In the genomic region with DNA sequence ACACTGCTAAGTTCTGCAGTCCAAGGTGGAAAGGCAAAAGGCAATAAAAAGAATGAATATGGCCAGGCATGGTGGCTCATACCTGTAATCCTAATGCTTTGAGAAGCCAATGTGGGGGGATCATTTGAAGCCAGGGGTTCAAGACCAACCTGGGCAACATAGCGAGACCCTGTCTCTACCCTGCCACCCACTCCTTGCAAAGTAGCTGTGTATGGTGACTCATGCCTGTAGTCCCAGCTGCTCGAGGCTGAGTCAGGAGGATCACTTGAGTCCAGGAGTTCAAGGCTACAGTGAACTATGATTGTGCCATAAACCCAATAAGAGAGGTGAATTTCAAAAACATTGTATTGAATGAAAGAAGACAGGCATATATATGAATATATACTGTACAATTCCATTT, we compare ENCODE assay signal across 11 cellular contexts. TPM values are rescaled to one million over a fixed set of nuclear protein-coding genes. Genes with fewer than 3 reads are reported as not detected.
A peak's percentile ranks its signal among the peaks of the same experiment; 100 is the strongest.
DNase-seq lines count a peak whose midpoint lies in the region; ATAC-seq, FAIRE-seq and TF ChIP-seq lines count a peak whose summit lies in the region.
"Had no signal": no experiment of that assay in that cellular context is flagged by ENCODE, and none has a peak within 500 bp of the region (broad histone marks: within the 10 kb centered on the region; RNA-seq: fewer than 3 reads in every experiment).

No MANE protein-coding gene starts in this region.

- H3K9ac ChIP-seq in K562 (ENCODE audit: insufficient read depth in 1 of 2, low read depth in 2 of 2, low read length in 2 of 2) = peak overlapping the region; percentile 19 to 22; a peak in 1 of 4 replicates
- H3K9ac ChIP-seq in mucosa of rectum (ENCODE audit: low read depth in 1 of 2, low read length in 2 of 2) = peak overlapping the region in 1 of 2 donors; percentile 98

- peaks cover 11% of the 10 kb centered on the region for H3K9me1 ChIP-seq in K562 (ENCODE audit: control insufficient read depth, insufficient read depth, low read length)

- no peak for DNase-seq in CD4-positive, alpha-beta memory T cell
- no peak for DNase-seq in MG63
- peak in 1 of 4 experiments; percentile 64 for DNase-seq in K562 (ENCODE audit: extremely low read depth in 1 of 4, low spot score in 3 of 4)
- DNase-seq in sciatic nerve (ENCODE audit: low spot score) = no peak
- DNase-seq in SIG-M5 (lab: John Stamatoyannopoulos, UW) = no peak
- DNase-seq in NCI-H2107 (lab: John Stamatoyannopoulos, UW) = no peak
- no peak for DNase-seq in posterior vena cava (ENCODE audit: low spot score)
- DNase-seq: GDM1, NCI-H69 had no signal

- no peaks in the 10 kb centered on the region for H3K9me3 ChIP-seq in CD4-positive, alpha-beta memory T cell (ENCODE audit: control insufficient read depth in 1 of 2, low read length in 2 of 2)
- H3K9me3 ChIP-seq in MG63 = no peaks in the 10 kb centered on the region
- H3K9me3 ChIP-seq in K562 (replicated peaks; ENCODE audit: control insufficient read depth, insufficient read depth, low read depth, low read length) = no peaks in the 10 kb centered on the region
- H3K9me3 ChIP-seq in mucosa of rectum (ENCODE audit: control insufficient read depth in 2 of 2, low read length in 2 of 2) = no peaks in the 10 kb centered on the region

- H3K4me1 ChIP-seq in CD4-positive, alpha-beta memory T cell (ENCODE audit: insufficient read depth, low read length) = peaks cover 81% of the 10 kb centered on the region
- H3K4me1 ChIP-seq in K562 (replicated peaks in 1 of 2; ENCODE audit: control insufficient read depth in 2 of 2, insufficient read depth in 2 of 2, low read length in 2 of 2) (peaks cover 27 to 53% of the 10 kb centered on the region in 2 experiments), mucosa of rectum (ENCODE audit: control insufficient read depth in 2 of 2, insufficient read depth in 2 of 2, low read length in 2 of 2) (peaks cover 29 to 49% of the 10 kb centered on the region in 2 donors)

- no TSS peak for BruUV-seq in K562 (replicated peaks; lab: Mats Ljungman, UMichigan)

- no peaks in the 10 kb centered on the region for H3K27me3 Mint-ChIP-seq in CD4-positive, alpha-beta memory T cell

- H3K4me3 Mint-ChIP-seq in CD4-positive, alpha-beta memory T cell = peak overlapping the region; percentile 22 to 98 (median 92)

- H3K36me3 Mint-ChIP-seq in CD4-positive, alpha-beta memory T cell = peaks cover 0 to 31% of the 10 kb centered on the region in 2 donors

- peaks cover 62% of the 10 kb centered on the region for H4K20me1 ChIP-seq in K562 (replicated peaks; ENCODE audit: control insufficient read depth, insufficient read depth, low read length)

- POLR2A ChIA-PET in CD4-positive, alpha-beta memory T cell (lab: Charles Lee; ENCODE audit: partially characterized antibody) = interaction anchor here (1.1 to 9.0 kb wide), 5 partner anchors 14 to 329 kb away, joined by 4 to 418 read pairs (median 10); a partner anchor contains a TSS
- POLR2A ChIA-PET in K562 (lab: Yijun Ruan, JAX) = interaction anchor here (0.5 to 3.3 kb wide), 12 partner anchors 9 to 339 kb away, joined by 3 to 16 read pairs (median 4); no protein-coding TSS in a partner anchor

- H3K79me2 ChIP-seq in K562 (ENCODE audit: control insufficient read depth, insufficient read depth, low read length) = peaks cover 89% of the 10 kb centered on the region

- H3K4me2 ChIP-seq in K562 (ENCODE audit: insufficient read depth, low read length) = peak overlapping the region; percentile 21; the same call in 1 of the 2 replicates

- no peak overlapping the region for H3K4me3 ChIP-seq in CD4-positive, alpha-beta memory T cell (ENCODE audit: low read length in 2 of 2)
- H3K4me3 ChIP-seq in MG63 (peak overlapping the region; percentile 83), K562 (no peak overlapping the region), mucosa of rectum (ENCODE audit: low read length in 2 of 2) (peak overlapping the region; percentile 73 to 99)

- no peaks in the 10 kb centered on the region for H3K9me3 Mint-ChIP-seq in CD4-positive, alpha-beta memory T cell
- H3K9me3 Mint-ChIP-seq: neural crest cell had no signal

- intact Hi-C loops in CD4-positive, alpha-beta memory T cell (cut with micrococcal nuclease) = loop anchor here (1.0 to 5.0 kb wide), 3 partner anchors 10 to 338 kb away; a partner anchor contains a TSS
- intact Hi-C loops in K562 (cut with micrococcal nuclease) (loop anchor here (5.0 kb wide), 1 partner anchor 398 kb away; no protein-coding TSS in a partner anchor), sciatic nerve (cut with DNase I) (no loop called here), posterior vena cava (cut with DNase I) (loop anchor here in 1 of 2 donors (5.0 to 10.0 kb wide), 2 partner anchors 188 to 330 kb away; a partner anchor contains a TSS)

- no peak for TF ChIP-seq CTCF in K562 (IDR thresholded peaks at IDR 0.05 in 2 of 3, conservative IDR thresholded peaks at IDR 0.05 in 1 of 3; ENCODE audit: insufficient read depth in 2 of 3, low read depth in 1 of 3, low read length in 3 of 3)

- TF ChIP-seq POLR2A in K562 (conservative IDR thresholded peaks at IDR 0.05) = no peak

- H2AFZ ChIP-seq in K562 (ENCODE audit: low read depth, low read length) = no peak overlapping the region

- CTCF ChIA-PET in CD4-positive, alpha-beta memory T cell (lab: Charles Lee; ENCODE audit: partially characterized antibody) = interaction anchor here (0.6 to 2.1 kb wide), 6 partner anchors 16 to 330 kb away, joined by 3 to 7 read pairs (median 5); no protein-coding TSS in a partner anchor
- CTCF ChIA-PET in K562 (lab: Yijun Ruan, JAX; ENCODE audit: low intra/inter-chr PET ratio) = no interaction called here

- no peak for TF ChIP-seq EP300 in K562 (IDR thresholded peaks at IDR 0.05; ENCODE audit: low read length)

- FAIRE-seq in K562 (lab: Jason Lieb, UNC) = peak; percentile 32

- 22% methylated on average over 2 of the region's 2 CpGs for WGBS in K562 (ENCODE audit: insufficient coverage, low coverage, missing lambda C conversion rate)

- in situ Hi-C loops in K562 (cut with MboI) = no loop called here

- peak overlapping the region in 6 of 7 donors; percentile 58 to 99 (median 90) for H3K27ac Mint-ChIP-seq in CD4-positive, alpha-beta memory T cell

- no peaks in the 10 kb centered on the region for H3K36me3 ChIP-seq in CD4-positive, alpha-beta memory T cell (ENCODE audit: insufficient read depth, low read length)
- H3K36me3 ChIP-seq in MG63 = peaks cover 15% of the 10 kb centered on the region
- peaks cover 14% of the 10 kb centered on the region for H3K36me3 ChIP-seq in K562 (ENCODE audit: control insufficient read depth, insufficient read depth, low read length)
- H3K36me3 ChIP-seq in mucosa of rectum (ENCODE audit: control insufficient read depth in 2 of 2, insufficient read depth in 2 of 2, low read length in 2 of 2) = no peaks in the 10 kb centered on the region

- TF ChIP-seq RAD21 in K562 (CRISPR knock-in tag; conservative IDR thresholded peaks at IDR 0.05 in 1 of 2, IDR thresholded peaks at IDR 0.05 in 1 of 2) = no peak

- no peak overlapping the region for H3K27ac ChIP-seq in CD4-positive, alpha-beta memory T cell (ENCODE audit: low read depth, low read length)
- H3K27ac ChIP-seq in K562 (ENCODE audit: extremely low read depth, low read depth, low read length) = no peak overlapping the region
- H3K27ac ChIP-seq in mucosa of rectum (ENCODE audit: low read depth in 2 of 2, low read length in 2 of 2) = peak overlapping the region in 1 of 2 donors; percentile 31

- H3K4me1 Mint-ChIP-seq in CD4-positive, alpha-beta memory T cell = peaks cover 63 to 91% (median 72%) of the 10 kb centered on the region in 4 donors

- ATAC-seq in K562 (no peak), sciatic nerve (no peak)

- H3K27me3 ChIP-seq in CD4-positive, alpha-beta memory T cell (ENCODE audit: insufficient read depth, low read length) = no peaks in the 10 kb centered on the region
- H3K27me3 ChIP-seq in MG63 = no peaks in the 10 kb centered on the region
- no peaks in the 10 kb centered on the region for H3K27me3 ChIP-seq in K562 (ENCODE audit: control insufficient read depth in 2 of 2, insufficient read depth in 2 of 2, low read length in 2 of 2)
- no peaks in the 10 kb centered on the region for H3K27me3 ChIP-seq in mucosa of rectum (ENCODE audit: control insufficient read depth in 2 of 2, insufficient read depth in 2 of 2, low read length in 2 of 2)

RNA-seq across cellular contexts. Expression of a gene that starts 2.4 kb away (rescaled TPM):
- total RNA-seq in CD4-positive, alpha-beta memory T cell = 100 to 1,000 TPM; 199 to 219 TPM
- 1,000 to 10,000 TPM in 1 of 2 donors, 100 to 1,000 TPM in 1; 962 to 1,169 TPM for polyA plus RNA-seq in CD4-positive, alpha-beta memory T cell
- total RNA-seq in MG63 (2014; rRNA removed; shearing (Covaris generic); ENCODE audit: low replicate concordance) = 311 and 396 TPM in 2 replicates
- total RNA-seq in K562 (2011; cell fraction: chromatin; rRNA removed; ENCODE audit: low replicate concordance) = 18.4 and 30.7 TPM in 2 replicates
- total RNA-seq in K562 (2011; cell fraction: nucleolus; rRNA removed) = 35.7 and 36.0 TPM in 2 replicates
- 40.3 and 46.9 TPM in 2 replicates for total RNA-seq in K562 (2011; cell fraction: nucleoplasm; rRNA removed)
- total RNA-seq in K562 (2014; rRNA removed) (220 and 238 TPM in 2 replicates), K562 (2014; rRNA removed; fragmentation: Illumina TruSeq; extraction: Trizol) (478 and 512 TPM in 2 replicates), K562 (2015; rRNA removed; fragmentation: Illumina TruSeq; extraction: Trizol) (357 and 396 TPM in 2 replicates), K562 (2021) (242 and 256 TPM in 2 replicates), sciatic nerve (275 TPM), posterior vena cava (100 to 1,000 TPM; 243 to 267 TPM)
- polyA plus RNA-seq in K562 (2011; rRNA removed) (531 and 554 TPM in 2 replicates), K562 (2014; fragmentation: Illumina TruSeq; extraction: Trizol) (451 and 463 TPM in 2 replicates), K562 (2014; fragmentation: Nextera tagmentation; extraction: Ambion mirVana) (100 to 1,000 TPM; 913 to 995 TPM), K562 (2014; rRNA removed) (270 and 274 TPM in 2 replicates)
- polyA plus RNA-seq in K562 (2011; cell fraction: cytosol; rRNA removed) = 196 and 355 TPM in 2 replicates
- polyA plus RNA-seq in K562 (2011; cell fraction: nucleus; rRNA removed) = 72.1 and 160 TPM in 2 replicates
- polyA plus RNA-seq in K562 (2012) = 338 and 426 TPM in 2 replicates
- 343 and 432 TPM in 2 replicates for polyA minus RNA-seq in K562 (2011; rRNA and poly(A)+ RNA removed)
- polyA minus RNA-seq in K562 (2011; cell fraction: cytosol; rRNA and poly(A)+ RNA removed) = 128 and 163 TPM in 2 replicates
- polyA minus RNA-seq in K562 (2011; cell fraction: nucleus; rRNA and poly(A)+ RNA removed) = 25.4 and 59.0 TPM in 2 replicates

RNA-seq across cellular contexts. Expression of a gene that starts 16.8 kb away (rescaled TPM):
- 100 to 1,000 TPM; 477 to 489 TPM for total RNA-seq in CD4-positive, alpha-beta memory T cell
- 1,000 to 10,000 TPM; 2,683 to 3,569 TPM for polyA plus RNA-seq in CD4-positive, alpha-beta memory T cell
- 750 and 1,020 TPM in 2 replicates for total RNA-seq in MG63 (2014; rRNA removed; shearing (Covaris generic); ENCODE audit: low replicate concordance)
- 123 and 212 TPM in 2 replicates for total RNA-seq in K562 (2011; cell fraction: chromatin; rRNA removed; ENCODE audit: low replicate concordance)
- total RNA-seq in K562 (2011; cell fraction: nucleolus; rRNA removed) = 138 and 168 TPM in 2 replicates
- total RNA-seq in K562 (2011; cell fraction: nucleoplasm; rRNA removed) = 206 and 258 TPM in 2 replicates
- total RNA-seq in K562 (2014; rRNA removed) (426 and 468 TPM in 2 replicates), K562 (2014; rRNA removed; fragmentation: Illumina TruSeq; extraction: Trizol) (562 and 622 TPM in 2 replicates), K562 (2015; rRNA removed; fragmentation: Illumina TruSeq; extraction: Trizol) (508 and 559 TPM in 2 replicates), K562 (2021) (308 TPM in 2 replicates), sciatic nerve (358 TPM), posterior vena cava (100 to 1,000 TPM; 331 to 410 TPM)
- polyA plus RNA-seq in K562 (2011; rRNA removed) (714 and 790 TPM in 2 replicates), K562 (2014; fragmentation: Illumina TruSeq; extraction: Trizol) (471 and 510 TPM in 2 replicates), K562 (2014; fragmentation: Nextera tagmentation; extraction: Ambion mirVana) (1,000 to 10,000 TPM in 1 of 2 experiments, 100 to 1,000 TPM in 1; 837 to 1,031 TPM), K562 (2014; rRNA removed) (365 and 466 TPM in 2 replicates)
- polyA plus RNA-seq in K562 (2011; cell fraction: cytosol; rRNA removed) = 163 and 438 TPM in 2 replicates
- 127 and 293 TPM in 2 replicates for polyA plus RNA-seq in K562 (2011; cell fraction: nucleus; rRNA removed)
- 525 and 687 TPM in 2 replicates for polyA plus RNA-seq in K562 (2012)
- 571 and 811 TPM in 2 replicates for polyA minus RNA-seq in K562 (2011; rRNA and poly(A)+ RNA removed)
- 177 and 220 TPM in 2 replicates for polyA minus RNA-seq in K562 (2011; cell fraction: cytosol; rRNA and poly(A)+ RNA removed)
- polyA minus RNA-seq in K562 (2011; cell fraction: nucleus; rRNA and poly(A)+ RNA removed) = 135 and 263 TPM in 2 replicates

RNA-seq across cellular contexts. Expression of a gene that starts 44.6 kb away (rescaled TPM):
- total RNA-seq in CD4-positive, alpha-beta memory T cell = 1 to 10 TPM; 3.5 to 4.2 TPM
- under 1 TPM; 0.09 to 0.18 TPM for polyA plus RNA-seq in CD4-positive, alpha-beta memory T cell
- 0.03 and 0.05 TPM in 2 replicates for total RNA-seq in MG63 (2014; rRNA removed; shearing (Covaris generic); ENCODE audit: low replicate concordance)
- total RNA-seq in K562 (2011; cell fraction: chromatin; rRNA removed; ENCODE audit: low replicate concordance) = 0.44 and 1.2 TPM in 2 replicates
- 0.17 and 0.26 TPM in 2 replicates for total RNA-seq in K562 (2011; cell fraction: nucleolus; rRNA removed)
- 0.15 and 0.29 TPM in 2 replicates for total RNA-seq in K562 (2011; cell fraction: nucleoplasm; rRNA removed)
- total RNA-seq in K562 (2014; rRNA removed) = 0.41 and 0.59 TPM in 2 replicates
- 0.22 and 0.29 TPM in 2 replicates for total RNA-seq in K562 (2014; rRNA removed; fragmentation: Illumina TruSeq; extraction: Trizol)
- 0.47 and 0.64 TPM in 2 replicates for total RNA-seq in K562 (2015; rRNA removed; fragmentation: Illumina TruSeq; extraction: Trizol)
- 0.29 and 0.35 TPM in 2 replicates for total RNA-seq in K562 (2021)
- polyA plus RNA-seq in K562 (2011; rRNA removed) = 0.06 and 0.16 TPM in 2 replicates
- polyA plus RNA-seq in K562 (2011; cell fraction: cytosol; rRNA removed) = 0.06 and 0.15 TPM in 2 replicates
- 0.26 and 0.32 TPM in 2 replicates for polyA plus RNA-seq in K562 (2011; cell fraction: nucleus; rRNA removed)
- polyA plus RNA-seq in K562 (2012) = 0.44 and 1.8 TPM in 2 replicates
- polyA plus RNA-seq in K562 (2014; fragmentation: Illumina TruSeq; extraction: Trizol) = 0.25 and 0.71 TPM in 2 replicates
- under 1 TPM; 0.01 to 0.03 TPM for polyA plus RNA-seq in K562 (2014; fragmentation: Nextera tagmentation; extraction: Ambion mirVana)
- 0.32 and 0.62 TPM in 2 replicates for polyA plus RNA-seq in K562 (2014; rRNA removed)
- 0.25 and 0.30 TPM in 2 replicates for polyA minus RNA-seq in K562 (2011; rRNA and poly(A)+ RNA removed)
- polyA minus RNA-seq in K562 (2011; cell fraction: cytosol; rRNA and poly(A)+ RNA removed) = 0.18 and 0.19 TPM in 2 replicates
- polyA minus RNA-seq in K562 (2011; cell fraction: nucleus; rRNA and poly(A)+ RNA removed) = 0.13 and 0.33 TPM in 2 replicates
- total RNA-seq in sciatic nerve = 19.9 TPM
- 10 to 100 TPM; 32.0 to 42.1 TPM for total RNA-seq in posterior vena cava

Comparison
In these comparisons a context has a peak if more than half of its experiments do, and no peak if none do; other contexts are left out.
1. H3K4me3 ChIP-seq: peak in MG63 (single experiment) and mucosa of rectum (2 of 2); none in CD4-positive, alpha-beta memory T cell (0 of 2) and K562 (single experiment).